Comparison of ENCODE assay signal across 8 cellular contexts in genomic region chr5:39283231-39283818, GRCh38.
DNase-seq lines count a peak whose midpoint lies in the region; ATAC-seq and TF ChIP-seq lines count a peak whose summit lies in the region.

No MANE protein-coding gene starts in this region.

- H3K36me3 Mint-ChIP-seq in T-helper 1 cell treated with Interleukin-12 subunit alpha and Interleukin-12 subunit beta and Interleukin-4 antibody, amounts not matched to agents 30 μg/mL and 1 μg/mL, for 36 hours (ENCODE audit: low read depth): peaks cover 17% of the 10 kb centered on the region

- H3K9me3 Mint-ChIP-seq in T-helper 1 cell treated with Interleukin-12 subunit alpha and Interleukin-12 subunit beta and Interleukin-4 antibody, amounts not matched to agents 30 μg/mL and 1 μg/mL, for 36 hours: peaks cover 23% of the 10 kb centered on the region

- peak; percentile 88 for ATAC-seq in GM21576 (IDR thresholded peaks at IDR 0.05; ENCODE audit: unreplicated experiment)

- H3K4me3 Mint-ChIP-seq in T-helper 1 cell treated with Interleukin-12 subunit alpha and Interleukin-12 subunit beta and Interleukin-4 antibody, amounts not matched to agents 30 μg/mL and 1 μg/mL, for 36 hours: no peak overlapping the region

- peaks cover 23% of the 10 kb centered on the region for H3K27me3 Mint-ChIP-seq in T-helper 1 cell treated with Interleukin-12 subunit alpha and Interleukin-12 subunit beta and Interleukin-4 antibody, amounts not matched to agents 30 μg/mL and 1 μg/mL, for 36 hours (ENCODE audit: low read depth)

- peak; percentile 73 for DNase-seq in GDM1 (lab: John Stamatoyannopoulos, UW)
- DNase-seq in Jurkat, Clone E6-1 (ENCODE audit: low read depth, low spot score): peak; percentile 81
- DNase-seq in astrocyte of the spinal cord (ENCODE audit: low read depth, low spot score): peak; percentile 55
- peak; percentile 49 for DNase-seq in iPS DF 4.7 (ENCODE audit: extremely low read depth, low spot score)
- DNase-seq in stimulated activated CD4-positive, alpha-beta T cell treated with anti-CD3 and anti-CD28 coated beads, Interleukin-15, amount 100 ng/mL, for 48 hours (ENCODE audit: low read depth in 2 of 2): peak; percentile 30 to 38
- no peak for DNase-seq in NK-92 (lab: John Stamatoyannopoulos, UW; ENCODE audit: unreplicated experiment)

- H3K4me1 Mint-ChIP-seq in T-helper 1 cell treated with Interleukin-12 subunit alpha and Interleukin-12 subunit beta and Interleukin-4 antibody, amounts not matched to agents 30 μg/mL and 1 μg/mL, for 36 hours (ENCODE audit: low read depth): peaks cover 24% of the 10 kb centered on the region

- peak; percentile 71 for TF ChIP-seq CTCF in astrocyte of the spinal cord (IDR thresholded peaks at IDR 0.05; ENCODE audit: low read depth, low read length)

- H3K4me3 ChIP-seq in Jurkat, Clone E6-1 (ENCODE audit: low read length): no peak overlapping the region
- H3K4me3 ChIP-seq in astrocyte of the spinal cord (ENCODE audit: low read depth, low read length): no peak overlapping the region

- in situ Hi-C loops in astrocyte of the spinal cord (cut with HindIII; ENCODE audit: low sequenced_read_pairs): no loop called here

- peak overlapping the region; percentile 27 for H3K27ac Mint-ChIP-seq in T-helper 1 cell treated with Interleukin-12 subunit alpha and Interleukin-12 subunit beta and Interleukin-4 antibody, amounts not matched to agents 30 μg/mL and 1 μg/mL, for 36 hours
